In the genomic region with DNA sequence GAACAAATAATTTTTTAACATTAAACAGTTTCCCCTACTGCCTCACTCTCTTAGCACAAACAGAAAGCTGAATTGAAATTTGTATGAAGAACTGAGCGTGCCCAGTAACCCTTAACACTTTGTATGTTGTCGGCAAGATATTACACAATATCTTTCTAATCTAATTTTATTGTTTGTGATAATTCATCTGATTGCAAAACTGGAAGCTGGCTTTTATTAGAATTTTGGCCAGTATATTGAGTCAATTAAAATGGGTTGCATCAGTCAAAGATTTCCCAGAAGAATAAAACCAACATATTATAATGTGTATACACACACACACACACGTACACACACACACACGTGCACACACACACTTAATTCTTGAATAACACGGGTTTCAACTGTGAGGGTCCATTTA, we compare ENCODE assay signal across 29 cellular contexts.
DNase-seq lines count a peak whose midpoint lies in the region; ATAC-seq, FAIRE-seq and TF ChIP-seq lines count a peak whose summit lies in the region.
"Had no signal": no experiment of that assay in that cellular context is flagged by ENCODE, and none has a peak within 500 bp of the region (broad histone marks: within the 10 kb centered on the region; RNA-seq: fewer than 3 reads in every experiment).

No MANE protein-coding gene starts in this region.

- TF ChIP-seq RAD21 in IMR-90 (IDR thresholded peaks at IDR 0.05; ENCODE audit: low read length) = no peak

- TF ChIP-seq CTCF in AG10803 (conservative IDR thresholded peaks at IDR 0.05; ENCODE audit: low read length) (no peak), IMR-90 (conservative IDR thresholded peaks at IDR 0.05; ENCODE audit: low read depth, low read length) (no peak), fibroblast of mammary gland (conservative IDR thresholded peaks at IDR 0.05; ENCODE audit: control insufficient read depth, insufficient read depth, low read depth, low read length) (no peak)

- intact Hi-C loops in IMR-90 (cut with micrococcal nuclease) = no loop called here

- no peak overlapping the region for H4K8ac ChIP-seq in IMR-90 (ENCODE audit: low read depth in 2 of 2, low read length in 2 of 2)

- no peak overlapping the region for H2BK20ac ChIP-seq in IMR-90 (ENCODE audit: low read depth, low read length)

- no peaks in the 10 kb centered on the region for H3K4me1 ChIP-seq in IMR-90 (ENCODE audit: control insufficient read depth, insufficient read depth, low read length)
- peaks cover 0 to 10% (median 0%) of the 10 kb centered on the region in 5 donors for H3K4me1 ChIP-seq in subcutaneous abdominal adipose tissue (ENCODE audit: control insufficient read depth in 5 of 5, insufficient read depth in 5 of 5, low read length in 5 of 5)
- H3K4me1 ChIP-seq in small intestine (ENCODE audit: control insufficient read depth in 2 of 2, insufficient read depth in 1 of 2, low read depth in 1 of 2, low read length in 1 of 2) = no peaks in the 10 kb centered on the region
- H3K4me1 ChIP-seq: A549; BLaER1 treated with 17β-estradiol and CSF1 and Interleukin-3, amounts not matched to agents 10 nM and 100 nM; SJSA1 had no signal

- in situ Hi-C loops in IMR-90 (cut with MboI; ENCODE audit: low sequenced_read_pairs) = no loop called here

- H4K20me1 ChIP-seq in IMR-90 (ENCODE audit: insufficient read depth, low read length) = no peaks in the 10 kb centered on the region
- H4K20me1 ChIP-seq: BLaER1 treated with 17β-estradiol and CSF1 and Interleukin-3, amounts not matched to agents 10 nM and 100 nM had no signal

- POLR2A ChIA-PET in IMR-90 (lab: Charles Lee; ENCODE audit: unreplicated experiment) = no interaction called here

- no peak overlapping the region for H3K14ac ChIP-seq in IMR-90 (replicated peaks; ENCODE audit: low read depth, low read length)

- H2BK5ac ChIP-seq in IMR-90 (ENCODE audit: low read depth, low read length, poor library complexity, severe bottlenecking) = no peak overlapping the region

- no peaks in the 10 kb centered on the region for H3K27me3 ChIP-seq in IMR-90 (ENCODE audit: control insufficient read depth, insufficient read depth, low read length)
- H3K27me3 ChIP-seq in subcutaneous abdominal adipose tissue (ENCODE audit: control insufficient read depth in 5 of 5, insufficient read depth in 4 of 5, low read length in 5 of 5) = no peaks in the 10 kb centered on the region
- H3K27me3 ChIP-seq in small intestine (ENCODE audit: control insufficient read depth in 2 of 2, insufficient read depth in 2 of 2, low read length in 2 of 2) = no peaks in the 10 kb centered on the region
- H3K27me3 ChIP-seq: BLaER1 treated with 17β-estradiol and CSF1 and Interleukin-3, amounts not matched to agents 10 nM and 100 nM; SJSA1 had no signal

- H3K9ac ChIP-seq in IMR-90 (ENCODE audit: low read depth, low read length) (no peak overlapping the region), subcutaneous abdominal adipose tissue (ENCODE audit: low read length in 5 of 5) (no peak overlapping the region)
- H3K9ac ChIP-seq: BLaER1 treated with 17β-estradiol and CSF1 and Interleukin-3, amounts not matched to agents 10 nM and 100 nM had no signal

- no peak overlapping the region for H3K18ac ChIP-seq in IMR-90 (ENCODE audit: low read depth, low read length)

- H3K56ac ChIP-seq in IMR-90 (ENCODE audit: extremely low read depth, insufficient read depth, low read length) = no peak overlapping the region

- H2AK5ac ChIP-seq in IMR-90 (ENCODE audit: low read depth, low read length) = no peak overlapping the region

- H4K91ac ChIP-seq in IMR-90 (ENCODE audit: insufficient read depth, low read depth, low read length) = no peak overlapping the region

- TF ChIP-seq POLR2A in IMR-90 (IDR thresholded peaks at IDR 0.05; ENCODE audit: low read depth, low read length) = no peak

- H3K4me2 ChIP-seq in IMR-90 (ENCODE audit: low read depth, low read length) = no peak overlapping the region
- H3K4me2 ChIP-seq: A549; BLaER1 treated with 17β-estradiol and CSF1 and Interleukin-3, amounts not matched to agents 10 nM and 100 nM had no signal

- H3K36me3 ChIP-seq in IMR-90 (ENCODE audit: control insufficient read depth, insufficient read depth, low read length) (no peaks in the 10 kb centered on the region), subcutaneous abdominal adipose tissue (ENCODE audit: control insufficient read depth in 5 of 5, insufficient read depth in 5 of 5, low read length in 5 of 5) (no peaks in the 10 kb centered on the region), small intestine (ENCODE audit: control insufficient read depth in 2 of 2, insufficient read depth in 2 of 2, low read length in 2 of 2) (no peaks in the 10 kb centered on the region)
- H3K36me3 ChIP-seq: BLaER1 treated with 17β-estradiol and CSF1 and Interleukin-3, amounts not matched to agents 10 nM and 100 nM; SJSA1 had no signal

- no peak overlapping the region for H3K4ac ChIP-seq in IMR-90 (ENCODE audit: low read depth, low read length)

- no peak for FAIRE-seq in small intestine (lab: Jason Lieb, UNC)
- FAIRE-seq: A549, GM12891, GM19239, H54, HepG2, K562 had no signal

- ATAC-seq in IMR-90 (ENCODE audit: low read depth) = no peak
- ATAC-seq: A549, HepG2, K562 had no signal

- CTCF ChIA-PET in IMR-90 (lab: Yijun Ruan, JAX) = no interaction called here

- no TSS peak for BruUV-seq in IMR-90 (replicated peaks; lab: Mats Ljungman, UMichigan)

- H3K9me3 ChIP-seq in IMR-90 (ENCODE audit: control insufficient read depth, insufficient read depth, low read length) (no peaks in the 10 kb centered on the region), subcutaneous abdominal adipose tissue (ENCODE audit: control insufficient read depth in 5 of 5, low read length in 5 of 5) (no peaks in the 10 kb centered on the region), small intestine (ENCODE audit: control insufficient read depth, low read depth) (no peaks in the 10 kb centered on the region)
- H3K9me3 ChIP-seq: A549; BLaER1 treated with 17β-estradiol and CSF1 and Interleukin-3, amounts not matched to agents 10 nM and 100 nM; SJSA1 had no signal

- no peak overlapping the region for H2BK15ac ChIP-seq in IMR-90 (ENCODE audit: low read depth, low read length)

- H3K79me1 ChIP-seq in IMR-90 (ENCODE audit: low read depth in 1 of 2, low read length in 2 of 2) = no peaks in the 10 kb centered on the region

- no peak overlapping the region for H2BK120ac ChIP-seq in IMR-90 (ENCODE audit: low read depth, low read length)

- DNase-seq in AG10803 (ENCODE audit: low read depth) = peak; percentile 59
- DNase-seq in IMR-90 = no peak
- DNase-seq in fibroblast of mammary gland (ENCODE audit: low read depth) = peak; percentile 73
- no peak for DNase-seq in Kasumi-1 (lab: John Stamatoyannopoulos, UW)
- DNase-seq in stimulated activated naive CD4-positive, alpha-beta T cell (lab: John Stamatoyannopoulos, UW) = no peak
- DNase-seq in small intestine = no peak
- DNase-seq: CD4-positive, alpha-beta T cell; COR-L47; EL; GDM1; MV-4-11; NCI-H1105; NCI-H1436 treated with DMSO at 0.1 percent for 48 hours; NCI-H187 treated with DMSO at 0.1 percent for 48 hours; NCI-H2107; NCI-H446; NCI-H524 treated with DMSO at 0.1 percent for 48 hours; NCI-H82; Right ventricle myocardium superior; RPMI8226 had no signal

- WGBS in IMR-90 (ENCODE audit: extremely low coverage in 2 of 2, insufficient read length in 1 of 2), 2 experiments = no CpG with 5 or more reads among the region's 5 CpGs
- 72 to 81% (median 78%) methylated on average over 5 of the region's 5 CpGs for WGBS in small intestine, 3 donors

- H3K4me3 ChIP-seq in AG10803 (ENCODE audit: low read length) = no peak overlapping the region
- no peak overlapping the region for H3K4me3 ChIP-seq in IMR-90 (ENCODE audit: insufficient read depth, low read depth, low read length)
- no peak overlapping the region for H3K4me3 ChIP-seq in fibroblast of mammary gland (ENCODE audit: control insufficient read depth, low read depth, low read length)
- peak overlapping the region in 3 of 5 donors; percentile 17 to 50 (median 37) for H3K4me3 ChIP-seq in subcutaneous abdominal adipose tissue (ENCODE audit: low read depth in 1 of 5, low read length in 5 of 5)
- no peak overlapping the region for H3K4me3 ChIP-seq in small intestine (ENCODE audit: low read depth in 1 of 2, low read length in 2 of 2)
- H3K4me3 ChIP-seq: A549; BLaER1 treated with 17β-estradiol and CSF1 and Interleukin-3, amounts not matched to agents 10 nM and 100 nM; K562; SJSA1 had no signal

- H2AK9ac ChIP-seq in IMR-90 (replicated peaks; ENCODE audit: low read depth, low read length, poor library complexity) = no peak overlapping the region

- H3K9me1 ChIP-seq in IMR-90 (ENCODE audit: insufficient read depth, low read length) = no peaks in the 10 kb centered on the region

- H3K27ac ChIP-seq in IMR-90 (ENCODE audit: insufficient read depth, low read length) = no peak overlapping the region
- no peak overlapping the region for H3K27ac ChIP-seq in subcutaneous abdominal adipose tissue (ENCODE audit: low read depth, low read length)
- no peak overlapping the region for H3K27ac ChIP-seq in small intestine (ENCODE audit: low read depth in 1 of 2, low read length in 1 of 2)
- H3K27ac ChIP-seq: A549; BLaER1 treated with 17β-estradiol and CSF1 and Interleukin-3, amounts not matched to agents 10 nM and 100 nM; SJSA1 had no signal

- dilution Hi-C loops in IMR-90 (cut with HindIII; ENCODE audit: low sequenced_read_pairs, unreplicated experiment) = no loop called here

- H3K23ac ChIP-seq in IMR-90 (ENCODE audit: low read depth, low read length) = no peak overlapping the region

- H2AFZ ChIP-seq in IMR-90 (replicated peaks; ENCODE audit: low read length, poor library complexity) = no peak overlapping the region

- H4K5ac ChIP-seq in IMR-90 (ENCODE audit: low read depth, low read length) = no peak overlapping the region

TF ChIP-seq in IMR-90, 13 proteins besides CTCF, POLR2A, EP300 and RAD21 (continues in another document):
- no peak for TF ChIP-seq SMC3 (IDR thresholded peaks at IDR 0.05; ENCODE audit: low read depth, low read length)
- TF ChIP-seq, protein P1, sequence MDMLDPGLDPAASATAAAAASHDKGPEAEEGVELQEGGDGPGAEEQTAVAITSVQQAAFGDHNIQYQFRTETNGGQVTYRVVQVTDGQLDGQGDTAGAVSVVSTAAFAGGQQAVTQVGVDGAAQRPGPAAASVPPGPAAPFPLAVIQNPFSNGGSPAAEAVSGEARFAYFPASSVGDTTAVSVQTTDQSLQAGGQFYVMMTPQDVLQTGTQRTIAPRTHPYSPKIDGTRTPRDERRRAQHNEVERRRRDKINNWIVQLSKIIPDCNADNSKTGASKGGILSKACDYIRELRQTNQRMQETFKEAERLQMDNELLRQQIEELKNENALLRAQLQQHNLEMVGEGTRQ (IDR thresholded peaks at IDR 0.05; ENCODE audit: low read depth, low read length) = no peak
- TF ChIP-seq MAFK (IDR thresholded peaks at IDR 0.05; ENCODE audit: low read depth, low read length) = no peak
- no peak for TF ChIP-seq NFE2L2 (IDR thresholded peaks at IDR 0.05; ENCODE audit: low read depth, low read length)
- TF ChIP-seq RCOR1 (IDR thresholded peaks at IDR 0.05; ENCODE audit: insufficient replicate concordance, low read length) = no peak
- TF ChIP-seq CEBPB (IDR thresholded peaks at IDR 0.05; ENCODE audit: low read depth, low read length) = peak; percentile 58

Comparison
In these comparisons a context has a peak if more than half of its experiments do, and no peak if none do; other contexts are left out.
1. DNase-seq: peak in AG10803 (single experiment) and fibroblast of mammary gland (single experiment); none in IMR-90 (single experiment), Kasumi-1 (0 of 2), stimulated activated naive CD4-positive, alpha-beta T cell (0 of 6) and small intestine (single experiment).
2. H3K4me3 ChIP-seq: peak in subcutaneous abdominal adipose tissue (3 of 5); none in AG10803 (single experiment), IMR-90 (single experiment), fibroblast of mammary gland (single experiment) and small intestine (0 of 2).